1 cellular context compared by ENCODE assay signal in the genomic region with DNA sequence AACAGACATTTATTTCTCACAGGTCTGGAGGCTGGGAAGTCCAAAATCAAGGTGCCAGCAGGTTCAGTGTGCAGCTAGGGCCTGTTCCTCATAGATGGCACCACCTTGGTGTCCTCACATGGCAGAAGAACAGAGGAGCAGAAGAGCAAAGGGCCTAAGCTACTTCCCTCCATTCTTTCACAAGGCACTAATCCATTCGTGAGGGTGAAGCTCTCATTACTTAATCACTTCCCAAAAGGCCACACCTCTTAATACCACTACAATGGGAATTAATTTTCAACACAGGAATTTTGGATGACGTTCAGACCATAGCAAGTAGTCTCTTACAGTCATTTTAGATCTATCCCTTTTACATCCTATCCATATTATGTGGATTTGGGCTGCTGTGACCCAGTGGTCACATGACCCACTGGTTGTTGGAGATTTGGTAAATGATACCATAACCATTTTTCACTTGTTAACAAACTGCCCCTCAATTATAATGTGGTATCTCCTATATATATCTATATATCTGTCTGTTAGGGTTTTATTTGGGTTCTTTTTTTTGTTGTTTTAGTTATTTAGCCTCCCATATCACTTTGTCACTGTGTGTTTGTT.
A peak's percentile ranks its signal among the peaks of the same experiment; 100 is the strongest.
TF ChIP-seq lines count a peak whose summit lies in the region.

No MANE protein-coding gene starts in this region.

TF ChIP-seq in HepG2, 621 proteins besides CTCF, POLR2A, EP300 and RAD21 (continued from another document):
- TF ChIP-seq ZBTB8A (CRISPR knock-in tag; IDR thresholded peaks at IDR 0.05; ENCODE audit: borderline replicate concordance, low read depth), result no peak
- no peak for TF ChIP-seq NFKB2 (CRISPR knock-in tag; IDR thresholded peaks at IDR 0.05; ENCODE audit: borderline replicate concordance)
- no peak for TF ChIP-seq ZSCAN12 (CRISPR knock-in tag; IDR thresholded peaks at IDR 0.05)
- TF ChIP-seq ZNF564 (CRISPR knock-in tag; IDR thresholded peaks at IDR 0.05), result peak; percentile 82
- TF ChIP-seq ZFP90 (CRISPR knock-in tag; IDR thresholded peaks at IDR 0.05; ENCODE audit: borderline replicate concordance), result no peak
- TF ChIP-seq SP5 (CRISPR knock-in tag; IDR thresholded peaks at IDR 0.05; ENCODE audit: borderline replicate concordance, low read depth), result no peak
